8 cellular contexts compared by ENCODE assay signal in the genomic region with DNA sequence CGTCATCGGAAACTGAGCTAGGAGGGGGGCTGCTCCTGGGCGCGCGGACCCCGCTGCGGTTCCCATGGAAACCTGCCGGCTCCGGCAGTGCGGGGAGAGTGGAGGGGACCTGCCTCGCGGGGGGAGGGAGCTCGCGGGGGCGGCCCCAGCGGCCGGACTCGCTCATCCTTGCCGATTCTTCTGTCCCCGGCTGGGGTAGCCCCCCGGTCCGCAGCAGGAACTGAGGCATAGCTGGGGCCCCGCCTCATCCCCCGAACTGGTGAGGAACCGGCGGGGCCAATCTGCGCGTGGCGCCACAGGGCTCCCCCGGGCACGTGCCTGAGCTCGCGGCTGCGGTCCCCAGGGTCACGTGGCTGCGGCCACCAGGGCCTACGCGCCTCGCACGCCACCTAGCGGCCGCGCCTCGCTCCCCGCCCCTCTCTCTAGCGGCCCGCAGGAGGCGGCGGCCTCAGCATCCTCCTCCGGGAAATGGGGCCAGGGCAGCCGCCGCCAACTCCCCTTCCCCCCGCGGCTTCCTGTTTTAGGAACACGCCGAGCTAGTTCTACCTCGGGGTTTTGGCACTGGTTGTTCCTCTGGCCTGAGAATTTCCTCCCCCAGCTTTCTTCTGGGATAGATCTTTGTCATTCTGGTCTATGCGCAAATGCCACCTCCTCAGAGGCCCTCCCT. TPM values are rescaled to one million over a fixed set of nuclear protein-coding genes. Genes with fewer than 3 reads are reported as not detected.
DNase-seq lines count a peak whose midpoint lies in the region; ATAC-seq and TF ChIP-seq lines count a peak whose summit lies in the region.

No MANE protein-coding gene starts in this region.

- H3F3A ChIP-seq in neural cell (ENCODE audit: insufficient read depth, low read length, poor library complexity, severe bottlenecking): no peaks in the 10 kb centered on the region

- peak; percentile 52 for ATAC-seq in GM21786 (IDR thresholded peaks at IDR 0.05; ENCODE audit: unreplicated experiment)
- ATAC-seq in stimulated activated naive CD8-positive, alpha-beta T cell treated with anti-CD3 and anti-CD28 coated beads, Interleukin-15, amount 100 ng/mL, for 72 hours: peak; percentile 80

- H3K9ac ChIP-seq in neural cell (ENCODE audit: low read length): peak overlapping the region; percentile 72

- peak overlapping the region; percentile 40 for H2AFZ ChIP-seq in neural cell (ENCODE audit: low read depth, low read length)

- peaks cover 29% of the 10 kb centered on the region for H3K4me1 Mint-ChIP-seq in stimulated activated naive CD8-positive, alpha-beta T cell treated with anti-CD3 and anti-CD28 coated beads, Interleukin-15, amount 100 ng/mL, for 72 hours

- peak overlapping the region; percentile 77 to 89 for H3K4me3 Mint-ChIP-seq in stimulated activated naive CD8-positive, alpha-beta T cell treated with anti-CD3 and anti-CD28 coated beads, Interleukin-15, amount 100 ng/mL, for 72 hours

- peak; percentile 91 for TF ChIP-seq CTCF in neural cell (IDR thresholded peaks at IDR 0.05; ENCODE audit: poor library complexity, severe bottlenecking)

- no peaks in the 10 kb centered on the region for H3K9me3 Mint-ChIP-seq in stimulated activated naive CD8-positive, alpha-beta T cell treated with anti-CD3 and anti-CD28 coated beads, Interleukin-15, amount 100 ng/mL, for 72 hours

- H3K27me3 ChIP-seq in neural cell (ENCODE audit: insufficient read depth, low read depth, low read length): no peaks in the 10 kb centered on the region

- no peaks in the 10 kb centered on the region for H4K20me1 ChIP-seq in neural cell (ENCODE audit: insufficient read depth)

- H3K27ac ChIP-seq in neural cell (ENCODE audit: low read length): peak overlapping the region; percentile 73

- peak overlapping the region; percentile 93 for H3K4me3 ChIP-seq in neural cell (ENCODE audit: low read length)

- H3K9me3 ChIP-seq in neural cell (ENCODE audit: low read length): no peaks in the 10 kb centered on the region

- H3K36me3 ChIP-seq in neural cell (ENCODE audit: insufficient read depth, low read length): no peaks in the 10 kb centered on the region

- H3K27me3 Mint-ChIP-seq in stimulated activated naive CD8-positive, alpha-beta T cell treated with anti-CD3 and anti-CD28 coated beads, Interleukin-15, amount 100 ng/mL, for 72 hours: peaks cover 51% of the 10 kb centered on the region

- peaks cover 31% of the 10 kb centered on the region for H3K79me2 ChIP-seq in neural cell (replicated peaks; ENCODE audit: insufficient read depth, low read length)

- peak overlapping the region; percentile 35 for H3K4me2 ChIP-seq in neural cell (ENCODE audit: low read length)

- H3K27ac Mint-ChIP-seq in stimulated activated naive CD8-positive, alpha-beta T cell treated with anti-CD3 and anti-CD28 coated beads, Interleukin-15, amount 100 ng/mL, for 72 hours: peak overlapping the region; percentile 93 to 94

- TF ChIP-seq RAD21 in neural cell (conservative IDR thresholded peaks at IDR 0.05): peak; percentile 79

- no peaks in the 10 kb centered on the region for H3K9me2 ChIP-seq in neural cell (ENCODE audit: insufficient read depth, low read length)

- DNase-seq in DMS53 (lab: John Stamatoyannopoulos, UW): peak; percentile 91
- peak; percentile 62 for DNase-seq in LHCN-M2 (ENCODE audit: low read depth)
- peak; percentile 73 for DNase-seq in RKO (ENCODE audit: low spot score)
- DNase-seq in activated T-helper 1 cell treated with anti-CD3 and anti-CD28 coated beads, Interleukin-2, amount 50 U/mL, for 16 hours (ENCODE audit: low read depth in 1 of 2, low spot score in 1 of 2): peak; percentile 67 to 69
- peak; percentile 56 for DNase-seq in fibroblast of peridontal ligament (ENCODE audit: extremely low read depth)
- DNase-seq in stimulated activated naive CD8-positive, alpha-beta T cell treated with anti-CD3 and anti-CD28 coated beads, Interleukin-15, amount 100 ng/mL, for 72 hours: peak; percentile 90 to 93

- peak; percentile 48 for TF ChIP-seq EP300 in neural cell (conservative IDR thresholded peaks at IDR 0.05; ENCODE audit: poor library complexity, severe bottlenecking)

TF ChIP-seq in neural cell, 6 proteins besides CTCF, POLR2A, EP300 and RAD21:
- TF ChIP-seq, protein P1, sequence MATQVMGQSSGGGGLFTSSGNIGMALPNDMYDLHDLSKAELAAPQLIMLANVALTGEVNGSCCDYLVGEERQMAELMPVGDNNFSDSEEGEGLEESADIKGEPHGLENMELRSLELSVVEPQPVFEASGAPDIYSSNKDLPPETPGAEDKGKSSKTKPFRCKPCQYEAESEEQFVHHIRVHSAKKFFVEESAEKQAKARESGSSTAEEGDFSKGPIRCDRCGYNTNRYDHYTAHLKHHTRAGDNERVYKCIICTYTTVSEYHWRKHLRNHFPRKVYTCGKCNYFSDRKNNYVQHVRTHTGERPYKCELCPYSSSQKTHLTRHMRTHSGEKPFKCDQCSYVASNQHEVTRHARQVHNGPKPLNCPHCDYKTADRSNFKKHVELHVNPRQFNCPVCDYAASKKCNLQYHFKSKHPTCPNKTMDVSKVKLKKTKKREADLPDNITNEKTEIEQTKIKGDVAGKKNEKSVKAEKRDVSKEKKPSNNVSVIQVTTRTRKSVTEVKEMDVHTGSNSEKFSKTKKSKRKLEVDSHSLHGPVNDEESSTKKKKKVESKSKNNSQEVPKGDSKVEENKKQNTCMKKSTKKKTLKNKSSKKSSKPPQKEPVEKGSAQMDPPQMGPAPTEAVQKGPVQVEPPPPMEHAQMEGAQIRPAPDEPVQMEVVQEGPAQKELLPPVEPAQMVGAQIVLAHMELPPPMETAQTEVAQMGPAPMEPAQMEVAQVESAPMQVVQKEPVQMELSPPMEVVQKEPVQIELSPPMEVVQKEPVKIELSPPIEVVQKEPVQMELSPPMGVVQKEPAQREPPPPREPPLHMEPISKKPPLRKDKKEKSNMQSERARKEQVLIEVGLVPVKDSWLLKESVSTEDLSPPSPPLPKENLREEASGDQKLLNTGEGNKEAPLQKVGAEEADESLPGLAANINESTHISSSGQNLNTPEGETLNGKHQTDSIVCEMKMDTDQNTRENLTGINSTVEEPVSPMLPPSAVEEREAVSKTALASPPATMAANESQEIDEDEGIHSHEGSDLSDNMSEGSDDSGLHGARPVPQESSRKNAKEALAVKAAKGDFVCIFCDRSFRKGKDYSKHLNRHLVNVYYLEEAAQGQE (IDR thresholded peaks at IDR 0.05; ENCODE audit: borderline replicate concordance): no peak
- TF ChIP-seq MXI1 (conservative IDR thresholded peaks at IDR 0.05; ENCODE audit: poor library complexity, severe bottlenecking) (peak; percentile 90), SMC3 (conservative IDR thresholded peaks at IDR 0.05; ENCODE audit: poor library complexity) (peak; percentile 78), TAF1 (IDR thresholded peaks at IDR 0.05; ENCODE audit: low read depth) (no peak), EZH2 (IDR thresholded peaks at IDR 0.05; ENCODE audit: borderline replicate concordance, insufficient read depth, low read length, poor library complexity, severe bottlenecking) (no peak), POLR2AphosphoS5 (IDR thresholded peaks at IDR 0.05) (peak; percentile 1)
TF ChIP-seq in neural cell: peak in this region for 3.

RNA-seq across cellular contexts. Expression of gene ELAVL3, which starts 1.7 kb away (rescaled TPM):
- total RNA-seq in LHCN-M2 (2014; rRNA removed): not detected in 2 replicates
- not detected for polyA plus RNA-seq in LHCN-M2 (2012)
- polyA plus RNA-seq in neural cell: 38.7 and 68.9 TPM in 2 replicates
- polyA minus RNA-seq in neural cell: 127 and 161 TPM in 2 replicates

RNA-seq across cellular contexts. Expression of gene ZNF653, which starts 23.1 kb away (rescaled TPM):
- 7.3 and 12.0 TPM in 2 replicates for total RNA-seq in LHCN-M2 (2014; rRNA removed)
- polyA plus RNA-seq in LHCN-M2 (2012): 6.4 TPM
- polyA plus RNA-seq in neural cell: 16.5 and 24.6 TPM in 2 replicates
- 21.1 and 29.2 TPM in 2 replicates for polyA minus RNA-seq in neural cell

RNA-seq across cellular contexts. Expression of gene ECSIT, which starts 46.4 kb away (rescaled TPM):
- total RNA-seq in LHCN-M2 (2014; rRNA removed): 24.8 and 32.1 TPM in 2 replicates
- 18.9 TPM for polyA plus RNA-seq in LHCN-M2 (2012)
- 98.3 and 99.0 TPM in 2 replicates for polyA plus RNA-seq in neural cell
- polyA minus RNA-seq in neural cell: 45.6 and 54.3 TPM in 2 replicates

RNA-seq across cellular contexts. Expression of gene PRKCSH, which starts 47.1 kb away (rescaled TPM):
- total RNA-seq in LHCN-M2 (2014; rRNA removed): 164 and 193 TPM in 2 replicates
- polyA plus RNA-seq in LHCN-M2 (2012): 256 TPM
- polyA plus RNA-seq in neural cell: 29.6 and 70.2 TPM in 2 replicates
- polyA minus RNA-seq in neural cell: 50.6 and 51.6 TPM in 2 replicates

RNA-seq across cellular contexts. Expression of gene ODAD3, which starts 47.6 kb away (rescaled TPM):
- total RNA-seq in LHCN-M2 (2014; rRNA removed): 0.38 and 0.75 TPM in 2 replicates
- 0.68 TPM for polyA plus RNA-seq in LHCN-M2 (2012)
- 3.4 and 5.4 TPM in 2 replicates for polyA plus RNA-seq in neural cell
- polyA minus RNA-seq in neural cell: 1.6 and 1.7 TPM in 2 replicates

Comparison
In these comparisons a context has a peak if more than half of its experiments do, and no peak if none do; other contexts are left out.
1. Peak in every context shown above with its lines: DNase-seq, ATAC-seq, H3K4me3 ChIP-seq and H3K27ac ChIP-seq.